10 cellular contexts compared by ENCODE assay signal in the genomic region with DNA sequence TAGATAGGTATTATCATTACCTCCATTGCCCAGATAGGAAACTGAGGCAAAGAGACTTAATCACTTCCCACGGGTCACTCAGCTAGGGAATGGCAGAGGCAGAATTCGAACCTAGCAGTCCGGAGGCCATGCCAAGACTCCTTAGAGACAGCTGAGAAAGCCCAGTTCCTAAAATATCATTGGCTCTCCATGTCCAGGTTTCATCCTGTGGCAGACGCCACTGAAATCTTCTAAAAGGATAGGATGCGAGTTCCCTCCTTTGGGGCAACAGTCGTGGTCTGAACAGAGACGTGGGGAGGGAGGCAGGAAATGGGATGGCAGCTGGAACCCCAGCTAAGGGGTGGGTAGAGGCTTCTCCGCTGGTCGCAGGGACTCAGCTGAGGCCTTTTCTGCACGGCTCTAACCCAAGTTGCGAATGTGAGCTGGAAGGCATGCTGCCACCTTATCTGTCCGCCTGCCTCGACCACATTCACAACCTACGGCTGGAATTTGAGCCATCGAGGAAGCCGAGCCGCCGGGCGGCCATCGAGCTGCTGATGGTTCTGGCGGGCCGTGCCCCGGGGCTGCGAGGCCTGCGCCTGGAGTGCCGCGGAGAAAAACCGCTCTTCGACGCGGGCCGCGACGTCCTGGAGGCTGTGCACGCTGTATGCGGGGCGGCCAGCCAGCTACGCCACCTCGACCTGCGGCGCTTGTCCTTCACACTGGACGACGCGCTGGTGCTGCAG. TPM values are rescaled to one million over a fixed set of nuclear protein-coding genes. Genes with fewer than 3 reads are reported as not detected.
DNase-seq lines count a peak whose midpoint lies in the region; ATAC-seq and TF ChIP-seq lines count a peak whose summit lies in the region.
"Had no signal": no experiment of that assay in that cellular context is flagged by ENCODE, and none has a peak within 500 bp of the region (broad histone marks: within the 10 kb centered on the region; RNA-seq: fewer than 3 reads in every experiment).

No MANE protein-coding gene starts in this region.

- H3K27ac ChIP-seq in layer of hippocampus (ENCODE audit: low read depth, low read length) (peak overlapping the region; percentile 92), uterus (no peak overlapping the region)

- peaks cover 47% of the 10 kb centered on the region for H3K4me1 Mint-ChIP-seq in activated naive CD8-positive, alpha-beta T cell treated with anti-CD3 and anti-CD28 coated beads, Interleukin-2, amount 50 U/mL, for 24 hours
- H3K4me1 Mint-ChIP-seq in type B pancreatic cell (ENCODE audit: unreplicated experiment) = peaks cover 3% of the 10 kb centered on the region

- peaks cover 4% of the 10 kb centered on the region for H3K36me3 Mint-ChIP-seq in activated naive CD8-positive, alpha-beta T cell treated with anti-CD3 and anti-CD28 coated beads, Interleukin-2, amount 50 U/mL, for 24 hours (ENCODE audit: low read depth)
- no peaks in the 10 kb centered on the region for H3K36me3 Mint-ChIP-seq in type B pancreatic cell

- DNase-seq in Right ventricle myocardium inferior (ENCODE audit: missing footprints) (peak; percentile 39), cardiac septum (ENCODE audit: low spot score) (no peak), type B pancreatic cell (ENCODE audit: extremely low spot score, unreplicated experiment) (no peak), uterus (no peak)
- no peak for DNase-seq in activated naive CD8-positive, alpha-beta T cell treated with anti-CD3 and anti-CD28 coated beads, Interleukin-2, amount 50 U/mL, for 24 hours
- DNase-seq: SHP77 had no signal

- no peaks in the 10 kb centered on the region for H3K9me3 Mint-ChIP-seq in activated naive CD8-positive, alpha-beta T cell treated with anti-CD3 and anti-CD28 coated beads, Interleukin-2, amount 50 U/mL, for 24 hours
- no peaks in the 10 kb centered on the region for H3K9me3 Mint-ChIP-seq in type B pancreatic cell

- no peak for ATAC-seq in Right ventricle myocardium inferior
- ATAC-seq in activated naive CD8-positive, alpha-beta T cell treated with anti-CD3 and anti-CD28 coated beads, Interleukin-2, amount 50 U/mL, for 24 hours = no peak
- no peak for ATAC-seq in HG02938 (IDR thresholded peaks at IDR 0.05; ENCODE audit: unreplicated experiment)
- ATAC-seq in GM21423 (IDR thresholded peaks at IDR 0.05; ENCODE audit: unreplicated experiment) = no peak

- TF ChIP-seq CTCF in type B pancreatic cell (conservative IDR thresholded peaks at IDR 0.05) (peak; percentile 15), uterus (IDR thresholded peaks at IDR 0.05) (no peak)

- H3K27me3 ChIP-seq in layer of hippocampus (ENCODE audit: control insufficient read depth, insufficient read depth, low read length) (peaks cover 3% of the 10 kb centered on the region), uterus (no peaks in the 10 kb centered on the region)
- H3K27me3 ChIP-seq: adrenal gland had no signal

- H3K9me3 ChIP-seq in uterus = no peaks in the 10 kb centered on the region
- H3K9me3 ChIP-seq: adrenal gland had no signal

- no peak overlapping the region for H3K27ac Mint-ChIP-seq in activated naive CD8-positive, alpha-beta T cell treated with anti-CD3 and anti-CD28 coated beads, Interleukin-2, amount 50 U/mL, for 24 hours
- no peak overlapping the region for H3K27ac Mint-ChIP-seq in type B pancreatic cell

- peaks cover 0 to 32% of the 10 kb centered on the region in 2 donors for H3K4me1 ChIP-seq in uterus

- TF ChIP-seq POLR2A in uterus (IDR thresholded peaks at IDR 0.05) = no peak

- intact Hi-C loops in Right ventricle myocardium inferior (cut with DNase I) (no loop called here), cardiac septum (cut with DNase I) (no loop called here), uterus (cut with DNase I; ENCODE audit: low total_unique reads) (no loop called here)

- H3K36me3 ChIP-seq in uterus = no peaks in the 10 kb centered on the region
- H3K36me3 ChIP-seq: adrenal gland had no signal

- peak overlapping the region; percentile 32 for H3K4me3 Mint-ChIP-seq in activated naive CD8-positive, alpha-beta T cell treated with anti-CD3 and anti-CD28 coated beads, Interleukin-2, amount 50 U/mL, for 24 hours
- H3K4me3 Mint-ChIP-seq in type B pancreatic cell = peak overlapping the region; percentile 60

- H3K4me3 ChIP-seq in uterus = no peak overlapping the region

- peaks cover 44% of the 10 kb centered on the region for H3K27me3 Mint-ChIP-seq in activated naive CD8-positive, alpha-beta T cell treated with anti-CD3 and anti-CD28 coated beads, Interleukin-2, amount 50 U/mL, for 24 hours
- peaks cover 83% of the 10 kb centered on the region for H3K27me3 Mint-ChIP-seq in type B pancreatic cell

RNA-seq across cellular contexts. Expression of a gene that starts 1.9 kb away (rescaled TPM):
- total RNA-seq in Right ventricle myocardium inferior = 49.9 TPM
- total RNA-seq in cardiac septum = 49.1 TPM
- total RNA-seq in type B pancreatic cell (ENCODE audit: low replicate concordance) = 10.4 and 11.1 TPM in 2 replicates
- 10 to 100 TPM in 3 of 4 donors, not detected in 1; 11.3 to 51.9 (median 42.3) TPM for total RNA-seq in uterus

RNA-seq across cellular contexts. Expression of a gene that starts 2.8 kb away (rescaled TPM):
- total RNA-seq in Right ventricle myocardium inferior = 10.8 TPM
- 9.5 TPM for total RNA-seq in cardiac septum
- 4.5 and 9.2 TPM in 2 replicates for total RNA-seq in type B pancreatic cell (ENCODE audit: low replicate concordance)
- total RNA-seq in uterus = 10 to 100 TPM in 2 of 4 donors, 1 to 10 TPM in 1, not detected in 1; 2.6 to 47.4 (median 14.1) TPM

RNA-seq across cellular contexts. Expression of a gene that starts 2.9 kb away (rescaled TPM):
- total RNA-seq in Right ventricle myocardium inferior = 8.2 TPM
- total RNA-seq in cardiac septum = 11.0 TPM
- total RNA-seq in type B pancreatic cell (ENCODE audit: low replicate concordance) = 6.2 and 14.8 TPM in 2 replicates
- total RNA-seq in uterus = 10 to 100 TPM in 2 of 4 donors, 1 to 10 TPM in 2; 2.6 to 21.0 (median 10.6) TPM

RNA-seq across cellular contexts. Expression of a gene that starts 7.7 kb away (rescaled TPM):
- total RNA-seq in Right ventricle myocardium inferior (109 TPM), cardiac septum (86.3 TPM), type B pancreatic cell (ENCODE audit: low replicate concordance) (8.4 and 17.5 TPM in 2 replicates), uterus (10 to 100 TPM in 2 of 4 donors, 1 to 10 TPM in 2; 3.3 to 29.7 (median 17.0) TPM)

RNA-seq across cellular contexts. Expression of a gene that starts 11.8 kb away (rescaled TPM):
- 9.3 TPM for total RNA-seq in Right ventricle myocardium inferior
- 12.4 TPM for total RNA-seq in cardiac septum
- total RNA-seq in type B pancreatic cell (ENCODE audit: low replicate concordance) = 9.7 and 11.0 TPM in 2 replicates
- 10 to 100 TPM in 3 of 4 donors, 1 to 10 TPM in 1; 2.4 to 40.1 (median 15.1) TPM for total RNA-seq in uterus
